In genomic region chr12:47868552-47869031, GRCh38 we compare ENCODE assay signal across 11 cellular contexts. TPM values are rescaled to one million over a fixed set of nuclear protein-coding genes. Genes with fewer than 3 reads are reported as not detected.
DNase-seq lines count a peak whose midpoint lies in the region; ATAC-seq and TF ChIP-seq lines count a peak whose summit lies in the region.
"Had no signal": no experiment of that assay in that cellular context is flagged by ENCODE, and none has a peak within 500 bp of the region (broad histone marks: within the 10 kb centered on the region; RNA-seq: fewer than 3 reads in every experiment).

No MANE protein-coding gene starts in this region.

- no peaks in the 10 kb centered on the region for H3K79me2 ChIP-seq in H9 (ENCODE audit: insufficient read depth, low read length)
- H3K79me2 ChIP-seq in mesendoderm (ENCODE audit: control insufficient read depth, insufficient read depth, low read length), result no peaks in the 10 kb centered on the region

- intact Hi-C loops in heart right ventricle (cut with DNase I), result loop anchor here in 1 of 10 donors (10.0 kb wide), 1 partner anchor 76 kb away; no protein-coding TSS in a partner anchor

- H3K9ac ChIP-seq in H9 (ENCODE audit: extremely low read depth, insufficient read length, low read length) (no peak overlapping the region), mesendoderm (ENCODE audit: low read length) (no peak overlapping the region)

- H3K23ac ChIP-seq in H9 (ENCODE audit: insufficient read length, low read depth, low read length), result no peak overlapping the region
- H3K23ac ChIP-seq in mesendoderm (ENCODE audit: low read length), result peak overlapping the region; percentile 80

- H3K4me1 Mint-ChIP-seq in H9 (peaks cover under 1% of the 10 kb centered on the region in 2 experiments; a peak in 3 of 4 replicates), IgD-negative memory B cell (peaks cover 22 to 28% (median 23%) of the 10 kb centered on the region in 3 donors)

- H2BK15ac ChIP-seq in H9 (ENCODE audit: low read depth, low read length) (no peak overlapping the region), mesendoderm (replicated peaks; ENCODE audit: low read depth) (no peak overlapping the region)

- H3K79me1 ChIP-seq in H9 (ENCODE audit: insufficient read depth, low read depth, low read length, poor library complexity, severe bottlenecking) (no peaks in the 10 kb centered on the region), mesendoderm (ENCODE audit: low read length) (no peaks in the 10 kb centered on the region)

- H4K5ac ChIP-seq in H9 (ENCODE audit: insufficient read length, low read depth, low read length) (no peak overlapping the region), mesendoderm (ENCODE audit: low read length) (no peak overlapping the region)

- no peak overlapping the region for H3T11ph ChIP-seq in H9 (ENCODE audit: low read length)

- H3K4me3 Mint-ChIP-seq in H9 (no peak overlapping the region), IgD-negative memory B cell (peak overlapping the region in 2 of 4 donors; percentile 55 to 78)
- H3K4me3 Mint-ChIP-seq: activated naive CD8-positive, alpha-beta T cell had no signal

- H4K8ac ChIP-seq in H9 (replicated peaks; ENCODE audit: insufficient read length, low read depth, low read length), result no peak overlapping the region
- no peak overlapping the region for H4K8ac ChIP-seq in mesendoderm (ENCODE audit: low read depth, low read length)

- H3K4ac ChIP-seq in H9 (ENCODE audit: low read depth, low read length) (no peak overlapping the region), mesendoderm (ENCODE audit: low read depth, low read length) (no peak overlapping the region)

- H3K27ac Mint-ChIP-seq in H9, result no peak overlapping the region
- H3K27ac Mint-ChIP-seq in IgD-negative memory B cell, result peak overlapping the region in 2 of 3 donors; percentile 16 to 32

- H3K9me3 ChIP-seq in H9 (ENCODE audit: control insufficient read depth, low read depth, low read length) (no peaks in the 10 kb centered on the region), heart right ventricle (no peaks in the 10 kb centered on the region)
- H3K9me3 ChIP-seq: gastroesophageal sphincter, thoracic aorta had no signal

- H3K18ac ChIP-seq in H9 (ENCODE audit: insufficient read length, low read depth, low read length), result no peak overlapping the region
- H3K18ac ChIP-seq in mesendoderm (ENCODE audit: low read length), result no peak overlapping the region

- H3K4me2 ChIP-seq in H9 (ENCODE audit: insufficient read depth, insufficient read length, low read length) (no peak overlapping the region), mesendoderm (ENCODE audit: low read length) (no peak overlapping the region)

- no peak overlapping the region for H2BK120ac ChIP-seq in H9 (ENCODE audit: low read depth, low read length, poor library complexity, severe bottlenecking)
- H2BK120ac ChIP-seq in mesendoderm (ENCODE audit: low read depth, low read length), result no peak overlapping the region

- peaks cover 0 to 2% (median 0%) of the 10 kb centered on the region in 3 experiments; a peak in 1 of 7 replicates for H3K36me3 Mint-ChIP-seq in H9 (ENCODE audit: insufficient read depth in 1 of 3, low read depth in 3 of 3)
- no peaks in the 10 kb centered on the region for H3K36me3 Mint-ChIP-seq in IgD-negative memory B cell

- H3K27ac ChIP-seq in H9 (ENCODE audit: insufficient read length, low read depth, low read length) (no peak overlapping the region), mesendoderm (ENCODE audit: low read depth, low read length) (no peak overlapping the region), heart right ventricle (peak overlapping the region in 1 of 10 donors; percentile 78)
- H3K27ac ChIP-seq: gastroesophageal sphincter, thoracic aorta had no signal

- no peak overlapping the region for H3K56ac ChIP-seq in H9 (ENCODE audit: insufficient read length, low read depth, low read length)
- no peak overlapping the region for H3K56ac ChIP-seq in mesendoderm (ENCODE audit: low read length)

- no peak overlapping the region for H2BK12ac ChIP-seq in H9 (ENCODE audit: insufficient read length, low read depth, low read length)

- H3K27me3 Mint-ChIP-seq in H9 (ENCODE audit: low read depth), result peaks cover 2% of the 10 kb centered on the region
- no peaks in the 10 kb centered on the region for H3K27me3 Mint-ChIP-seq in IgD-negative memory B cell
- H3K27me3 Mint-ChIP-seq: activated naive CD8-positive, alpha-beta T cell had no signal

- H3K4me1 ChIP-seq in H9 (ENCODE audit: insufficient read depth, low read length) (no peaks in the 10 kb centered on the region), mesendoderm (ENCODE audit: control insufficient read depth, low read depth, low read length) (no peaks in the 10 kb centered on the region), heart right ventricle (peaks cover 0 to 41% (median 9%) of the 10 kb centered on the region in 9 donors)

- H4K91ac ChIP-seq in H9 (ENCODE audit: insufficient read length, low read depth, low read length), result no peak overlapping the region

- no peak overlapping the region for H2AK5ac ChIP-seq in H9 (ENCODE audit: insufficient read length, low read length)
- no peak overlapping the region for H2AK5ac ChIP-seq in mesendoderm (ENCODE audit: low read length)

- no peak overlapping the region for H2BK20ac ChIP-seq in H9 (ENCODE audit: low read depth, low read length, poor library complexity, severe bottlenecking)

- no peak overlapping the region for H3K14ac ChIP-seq in H9 (ENCODE audit: insufficient read depth, low read length)

- peak; percentile 23 for DNase-seq in H9
- no peak for DNase-seq in mesendoderm
- DNase-seq in NCI-H2196 (lab: John Stamatoyannopoulos, UW; ENCODE audit: unreplicated experiment), result no peak
- no peak for DNase-seq in heart right ventricle
- DNase-seq in H4 (ENCODE audit: low spot score), result no peak
- no peak for DNase-seq in activated gamma-delta T cell treated with Interleukin-2 at 50 U/mL for 16 hours

- no peak overlapping the region for H3K4me3 ChIP-seq in mesendoderm (ENCODE audit: low read length)
- H3K4me3 ChIP-seq in heart right ventricle, result no peak overlapping the region
- H3K4me3 ChIP-seq: gastroesophageal sphincter, thoracic aorta had no signal

- H2AFZ ChIP-seq in H9 (ENCODE audit: low read length), result no peak overlapping the region

- H4K20me1 ChIP-seq in H9 (ENCODE audit: control insufficient read depth, insufficient read depth, insufficient read length), result no peaks in the 10 kb centered on the region

- peak; percentile 61 for ATAC-seq in GM18909 (IDR thresholded peaks at IDR 0.05; ENCODE audit: poor library complexity, unreplicated experiment)
- ATAC-seq in heart right ventricle, result no peak
- ATAC-seq: gastroesophageal sphincter had no signal

- H3K9me3 Mint-ChIP-seq in H9 (no peaks in the 10 kb centered on the region; a peak in 1 of 5 replicates), IgD-negative memory B cell (no peaks in the 10 kb centered on the region)

- WGBS in H9 (ENCODE audit: extremely low coverage, insufficient read length, low lambda C conversion rate), result no CpG with 5 or more reads among the region's 8 CpGs
- WGBS in mesendoderm (ENCODE audit: extremely low coverage, insufficient coverage, low lambda C conversion rate), result no CpG with 5 or more reads among the region's 8 CpGs
- WGBS in heart right ventricle, 2 donors, result 80 to 85% methylated on average over 8 of the region's 8 CpGs

- no peaks in the 10 kb centered on the region for H3K23me2 ChIP-seq in H9 (ENCODE audit: insufficient read length, low read depth, low read length, poor library complexity, severe bottlenecking)

- H3K36me3 ChIP-seq in mesendoderm (ENCODE audit: control insufficient read depth, insufficient read depth, low read length), result no peaks in the 10 kb centered on the region
- H3K36me3 ChIP-seq in heart right ventricle, result peaks cover 0 to 9% (median 0%) of the 10 kb centered on the region in 9 donors
- H3K36me3 ChIP-seq: gastroesophageal sphincter, thoracic aorta had no signal

- H3K27me3 ChIP-seq in H9 (ENCODE audit: insufficient read depth, low read length) (no peaks in the 10 kb centered on the region), mesendoderm (ENCODE audit: insufficient read depth, low read length, poor library complexity) (no peaks in the 10 kb centered on the region), heart right ventricle (no peaks in the 10 kb centered on the region)
- H3K27me3 ChIP-seq: gastroesophageal sphincter had no signal

- H2BK5ac ChIP-seq in H9 (ENCODE audit: insufficient read length, low read length) (no peak overlapping the region), mesendoderm (ENCODE audit: low read length) (no peak overlapping the region)

- TF ChIP-seq CTCF in H9 (conservative IDR thresholded peaks at IDR 0.05) (no peak), heart right ventricle (IDR thresholded peaks at IDR 0.05) (no peak)

RNA-seq across cellular contexts. Expression of gene VDR, which starts 36.2 kb away (rescaled TPM):
- total RNA-seq in H9 (2021), result 0.61 and 0.70 TPM in 2 replicates
- 0.61 TPM for polyA plus RNA-seq in IgD-negative memory B cell
- 0.31 TPM for polyA plus RNA-seq in mesendoderm (2013, experiment 1 of 2)
- 0.25 TPM for polyA plus RNA-seq in mesendoderm (2013, experiment 2 of 2)
- 1 to 10 TPM in 1 of 10 donors, under 1 TPM in 9; 0.08 to 3.0 (median 0.31) TPM for total RNA-seq in heart right ventricle
- under 1 TPM; 0.29 to 0.87 TPM for polyA plus RNA-seq in heart right ventricle
- total RNA-seq in H4 (2014; rRNA removed; shearing (Covaris generic)), result 5.6 and 7.3 TPM in 2 replicates

RNA-seq across cellular contexts. Expression of gene HDAC7, which starts 48.9 kb away (rescaled TPM):
- total RNA-seq in H9 (2021) (69.3 and 72.1 TPM in 2 replicates), heart right ventricle (10 to 100 TPM; 26.9 to 50.7 (median 38.5) TPM)
- polyA plus RNA-seq in IgD-negative memory B cell (20.9 TPM), heart right ventricle (10 to 100 TPM; 40.4 to 75.6 TPM)
- polyA plus RNA-seq in mesendoderm (2013, experiment 1 of 2), result 50.1 TPM
- 51.3 TPM for polyA plus RNA-seq in mesendoderm (2013, experiment 2 of 2)
- 10.0 and 13.7 TPM in 2 replicates for total RNA-seq in H4 (2014; rRNA removed; shearing (Covaris generic))

Comparison
In these comparisons a context has a peak if more than half of its experiments do, and no peak if none do; other contexts are left out.
1. H3K27ac Mint-ChIP-seq: peak in IgD-negative memory B cell (2 of 3); none in H9 (0 of 3).